10 cellular contexts compared by ENCODE assay signal in the genomic region with DNA sequence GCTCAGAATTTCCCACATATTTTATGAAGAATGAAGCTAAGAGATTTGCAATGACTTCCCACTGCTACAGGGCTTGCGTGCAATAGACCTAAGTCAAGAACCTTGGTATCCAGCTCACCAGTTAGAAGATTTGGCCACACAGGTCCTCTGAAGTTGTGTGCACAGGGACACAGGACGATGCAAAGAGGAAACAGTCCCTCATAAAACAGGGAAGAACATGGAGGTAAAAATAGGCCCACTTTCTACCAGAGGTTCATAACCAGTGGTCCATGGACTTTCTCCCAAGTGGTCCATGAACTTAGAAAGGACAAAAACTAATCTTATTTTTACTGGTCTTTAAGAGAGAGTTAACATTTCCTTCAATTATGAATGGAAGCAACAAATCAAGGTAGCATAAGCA. TPM values are rescaled to one million over a fixed set of nuclear protein-coding genes. Genes with fewer than 3 reads are reported as not detected.
A peak's percentile ranks its signal among the peaks of the same experiment; 100 is the strongest.
DNase-seq lines count a peak whose midpoint lies in the region; ATAC-seq and TF ChIP-seq lines count a peak whose summit lies in the region.
"Had no signal": no experiment of that assay in that cellular context is flagged by ENCODE, and none has a peak within 500 bp of the region (broad histone marks: within the 10 kb centered on the region; RNA-seq: fewer than 3 reads in every experiment).

No MANE protein-coding gene starts in this region.

- no peak for TF ChIP-seq POLR2A in tibial nerve (IDR thresholded peaks at IDR 0.05)

- no peak for TF ChIP-seq EP300 in tibial nerve (IDR thresholded peaks at IDR 0.05)

- H3K9me3 ChIP-seq in left lung (no peaks in the 10 kb centered on the region), tibial nerve (no peaks in the 10 kb centered on the region)

- peak overlapping the region; percentile 67 for H3K4me3 Mint-ChIP-seq in activated naive CD4-positive, alpha-beta T cell treated with anti-CD3 and anti-CD28 coated beads, Interleukin-2, amount 50 U/mL, for 24 hours
- peak overlapping the region; percentile 98 for H3K4me3 Mint-ChIP-seq in activated naive CD8-positive, alpha-beta T cell

- H3K27me3 ChIP-seq in left lung: no peaks in the 10 kb centered on the region
- no peaks in the 10 kb centered on the region for H3K27me3 ChIP-seq in tibial nerve

- no peaks in the 10 kb centered on the region for H3K9me3 Mint-ChIP-seq in activated naive CD4-positive, alpha-beta T cell treated with anti-CD3 and anti-CD28 coated beads, Interleukin-2, amount 50 U/mL, for 24 hours
- H3K9me3 Mint-ChIP-seq in activated naive CD8-positive, alpha-beta T cell (ENCODE audit: low read depth): no peaks in the 10 kb centered on the region

- peaks cover 0 to 35% of the 10 kb centered on the region in 2 donors for H3K36me3 ChIP-seq in left lung
- H3K36me3 ChIP-seq in tibial nerve: peaks cover 0 to 36% (median 0%) of the 10 kb centered on the region in 3 donors

- H3K4me1 Mint-ChIP-seq in activated naive CD4-positive, alpha-beta T cell treated with anti-CD3 and anti-CD28 coated beads, Interleukin-2, amount 50 U/mL, for 24 hours: peaks cover 47% of the 10 kb centered on the region
- peaks cover 40% of the 10 kb centered on the region for H3K4me1 Mint-ChIP-seq in activated naive CD8-positive, alpha-beta T cell (ENCODE audit: low read depth)

- H3K27ac Mint-ChIP-seq in activated naive CD4-positive, alpha-beta T cell treated with anti-CD3 and anti-CD28 coated beads, Interleukin-2, amount 50 U/mL, for 24 hours: no peak overlapping the region
- H3K27ac Mint-ChIP-seq in activated naive CD8-positive, alpha-beta T cell: peak overlapping the region; percentile 12

- no peak overlapping the region for H3K27ac ChIP-seq in left lung
- H3K27ac ChIP-seq in tibial nerve: no peak overlapping the region

- WGBS in tibial nerve, 2 donors: 73 to 82% methylated on average over 2 of the region's 2 CpGs

- no peak for TF ChIP-seq CTCF in left lung (IDR thresholded peaks at IDR 0.05)
- no peak for TF ChIP-seq CTCF in tibial nerve (IDR thresholded peaks at IDR 0.05)

- peaks cover 20% of the 10 kb centered on the region for H3K36me3 Mint-ChIP-seq in activated naive CD4-positive, alpha-beta T cell treated with anti-CD3 and anti-CD28 coated beads, Interleukin-2, amount 50 U/mL, for 24 hours
- peaks cover 10% of the 10 kb centered on the region for H3K36me3 Mint-ChIP-seq in activated naive CD8-positive, alpha-beta T cell

- H3K4me3 ChIP-seq in left lung (peak overlapping the region; percentile 88 to 90), tibial nerve (peak overlapping the region in 3 of 4 donors; percentile 60 to 86 (median 79))

- no peak for DNase-seq in activated naive CD4-positive, alpha-beta T cell (lab: John Stamatoyannopoulos, UW)
- DNase-seq in left lung (no peak), tibial nerve (ENCODE audit: low spot score in 2 of 2) (no peak), SW 1271 (lab: John Stamatoyannopoulos, UW) (no peak)
- DNase-seq: DMS153, RPMI8226 had no signal

- H3K4me1 ChIP-seq in left lung (peaks cover 16 to 30% of the 10 kb centered on the region in 2 donors), tibial nerve (peaks cover 3 to 26% (median 11%) of the 10 kb centered on the region in 4 donors)

- intact Hi-C loops in left lung (cut with DNase I): no loop called here

- H3K27me3 Mint-ChIP-seq in activated naive CD4-positive, alpha-beta T cell treated with anti-CD3 and anti-CD28 coated beads, Interleukin-2, amount 50 U/mL, for 24 hours: no peaks in the 10 kb centered on the region
- no peaks in the 10 kb centered on the region for H3K27me3 Mint-ChIP-seq in activated naive CD8-positive, alpha-beta T cell

- ATAC-seq in left lung: no peak
- ATAC-seq in GM19035 (IDR thresholded peaks at IDR 0.05; ENCODE audit: unreplicated experiment): no peak
- ATAC-seq in GM21717 (IDR thresholded peaks at IDR 0.05; ENCODE audit: unreplicated experiment): no peak

RNA-seq across cellular contexts. Expression of gene ZKSCAN4, which starts 1.3 kb away (rescaled TPM):
- total RNA-seq in left lung (1 to 10 TPM; 4.9 to 5.4 TPM), tibial nerve (1 to 10 TPM; 3.5 to 9.2 (median 7.3) TPM)

RNA-seq across cellular contexts. Expression of gene NKAPL, which starts 8.3 kb away (rescaled TPM):
- 1 to 10 TPM; 1.0 to 1.5 TPM for total RNA-seq in left lung
- 1 to 10 TPM; 1.2 to 4.2 (median 1.8) TPM for total RNA-seq in tibial nerve

RNA-seq across cellular contexts. Expression of gene ZSCAN26, which starts 16.2 kb away (rescaled TPM):
- total RNA-seq in left lung: 1 to 10 TPM; 9.6 to 9.9 TPM
- total RNA-seq in tibial nerve: 10 to 100 TPM; 12.2 to 38.2 (median 23.7) TPM

RNA-seq across cellular contexts. Expression of gene ZSCAN9, which starts 25.7 kb away (rescaled TPM):
- 10 to 100 TPM; 10.6 to 12.3 TPM for total RNA-seq in left lung
- 10 to 100 TPM; 11.9 to 22.2 (median 14.2) TPM for total RNA-seq in tibial nerve

RNA-seq across cellular contexts. Expression of gene PGBD1, which starts 30.6 kb away (rescaled TPM):
- 1 to 10 TPM; 3.8 to 4.6 TPM for total RNA-seq in left lung
- 1 to 10 TPM; 5.0 to 6.9 (median 6.5) TPM for total RNA-seq in tibial nerve
